1 cellular context compared by ENCODE assay signal in the genomic region with DNA sequence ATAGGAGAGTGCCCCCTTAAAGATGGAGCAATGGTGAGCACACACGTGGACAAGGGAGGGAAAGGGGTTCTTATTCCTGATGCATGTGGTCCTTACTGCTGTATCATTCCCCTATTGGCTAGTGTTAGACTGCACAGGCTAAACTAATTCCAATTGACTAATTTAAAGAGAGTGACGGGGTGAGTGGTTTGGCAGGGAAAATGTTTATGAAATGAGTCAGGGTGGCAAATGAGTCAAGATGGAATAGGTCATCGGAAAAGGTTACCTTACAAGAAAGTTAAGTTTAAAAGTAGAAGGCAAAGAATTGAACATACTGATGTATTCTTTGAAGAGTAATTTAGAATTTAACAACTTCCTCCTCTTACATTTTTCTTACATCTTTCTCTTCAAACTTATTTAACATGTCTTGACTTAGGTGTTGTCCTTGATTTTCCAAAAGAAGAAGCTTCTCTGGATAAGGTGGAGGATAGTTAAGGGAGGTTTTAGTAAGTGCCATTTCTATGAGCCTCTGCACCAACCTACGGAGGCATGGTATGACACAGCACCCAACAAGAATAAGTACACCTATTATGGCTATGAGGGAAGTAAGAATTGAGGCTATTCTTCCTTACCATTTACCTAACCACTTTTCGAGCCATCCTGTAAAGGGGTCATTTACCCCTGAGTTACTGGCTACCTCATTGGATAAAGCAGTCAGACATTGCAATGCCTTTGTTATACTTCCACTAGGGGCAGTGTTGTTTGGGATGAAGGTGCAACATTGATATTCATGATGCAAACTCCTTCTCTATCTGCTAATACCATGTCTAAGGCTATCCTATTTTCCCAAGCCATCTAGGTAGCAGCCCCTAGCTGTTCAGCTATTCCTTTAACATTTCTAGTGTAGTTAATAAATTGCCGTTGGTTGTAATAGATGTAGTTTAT.
TF ChIP-seq lines count a peak whose summit lies in the region.

No MANE protein-coding gene starts in this region.

TF ChIP-seq in GM12878, 131 proteins besides CTCF, POLR2A, EP300 and RAD21 (continued from another document):
- TF ChIP-seq, protein P1, sequence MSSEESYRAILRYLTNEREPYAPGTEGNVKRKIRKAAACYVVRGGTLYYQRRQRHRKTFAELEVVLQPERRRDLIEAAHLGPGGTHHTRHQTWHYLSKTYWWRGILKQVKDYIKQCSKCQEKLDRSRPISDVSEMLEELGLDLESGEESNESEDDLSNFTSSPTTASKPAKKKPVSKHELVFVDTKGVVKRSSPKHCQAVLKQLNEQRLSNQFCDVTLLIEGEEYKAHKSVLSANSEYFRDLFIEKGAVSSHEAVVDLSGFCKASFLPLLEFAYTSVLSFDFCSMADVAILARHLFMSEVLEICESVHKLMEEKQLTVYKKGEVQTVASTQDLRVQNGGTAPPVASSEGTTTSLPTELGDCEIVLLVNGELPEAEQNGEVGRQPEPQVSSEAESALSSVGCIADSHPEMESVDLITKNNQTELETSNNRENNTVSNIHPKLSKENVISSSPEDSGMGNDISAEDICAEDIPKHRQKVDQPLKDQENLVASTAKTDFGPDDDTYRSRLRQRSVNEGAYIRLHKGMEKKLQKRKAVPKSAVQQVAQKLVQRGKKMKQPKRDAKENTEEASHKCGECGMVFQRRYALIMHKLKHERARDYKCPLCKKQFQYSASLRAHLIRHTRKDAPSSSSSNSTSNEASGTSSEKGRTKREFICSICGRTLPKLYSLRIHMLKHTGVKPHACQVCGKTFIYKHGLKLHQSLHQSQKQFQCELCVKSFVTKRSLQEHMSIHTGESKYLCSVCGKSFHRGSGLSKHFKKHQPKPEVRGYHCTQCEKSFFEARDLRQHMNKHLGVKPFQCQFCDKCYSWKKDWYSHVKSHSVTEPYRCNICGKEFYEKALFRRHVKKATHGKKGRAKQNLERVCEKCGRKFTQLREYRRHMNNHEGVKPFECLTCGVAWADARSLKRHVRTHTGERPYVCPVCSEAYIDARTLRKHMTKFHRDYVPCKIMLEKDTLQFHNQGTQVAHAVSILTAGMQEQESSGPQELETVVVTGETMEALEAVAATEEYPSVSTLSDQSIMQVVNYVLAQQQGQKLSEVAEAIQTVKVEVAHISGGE (CRISPR knock-in tag; IDR thresholded peaks at IDR 0.05), result no peak
- TF ChIP-seq SRF (IDR thresholded peaks at IDR 0.05; ENCODE audit: low read depth in 2 of 2, low read length in 2 of 2) (no peak), STAT1 (conservative IDR thresholded peaks at IDR 0.05) (no peak), IKZF1 (conservative IDR thresholded peaks at IDR 0.05) (no peak), NFIC (IDR thresholded peaks at IDR 0.05; ENCODE audit: low read depth, low read length) (no peak), ETV6 (conservative IDR thresholded peaks at IDR 0.05 in 1 of 2, IDR thresholded peaks at IDR 0.05 in 1 of 2; ENCODE audit: borderline replicate concordance in 1 of 2, low read depth in 1 of 2) (no peak)
